Comparison of ENCODE assay signal across 27 cellular contexts in the genomic region with DNA sequence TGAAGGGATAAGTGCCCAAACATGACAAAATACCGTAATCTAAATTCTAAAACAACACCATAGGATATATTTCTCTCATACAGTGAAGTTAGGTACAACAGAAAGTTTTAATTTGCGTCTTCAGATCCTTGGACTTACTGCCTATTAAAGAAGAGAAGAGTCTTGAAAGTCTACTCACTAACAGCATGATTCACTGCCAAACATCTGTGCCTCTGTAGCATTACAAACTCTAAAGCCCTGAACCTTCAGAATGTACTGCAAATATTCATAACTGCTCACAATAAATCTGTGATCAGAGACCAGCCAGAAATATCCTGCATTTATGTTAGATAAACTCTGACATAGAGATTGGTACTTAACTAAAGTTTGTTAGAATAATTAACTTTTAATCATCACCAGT.
"Had no signal": no experiment of that assay in that cellular context is flagged by ENCODE, and none has a peak within 500 bp of the region (broad histone marks: within the 10 kb centered on the region; RNA-seq: fewer than 3 reads in every experiment).

No MANE protein-coding gene starts in this region.

- DNase-seq: activated CD4-positive, alpha-beta T cell treated with anti-CD3 and anti-CD28 coated beads, Interleukin-2, amount 50 U/mL, for 1 hour; activated CD4-positive, CD25-positive, alpha-beta regulatory T cell treated with anti-CD3 and anti-CD28 coated beads, Interleukin-2, amount 50 U/mL, for 72 hours; activated CD8-positive, alpha-beta T cell treated with anti-CD3 and anti-CD28 coated beads, Interleukin-2, amount 10 ng/mL, durations not matched to agents 7 days and 5 days; adrenal gland; brain microvascular endothelial cell; central memory CD4-positive, alpha-beta T cell; effector memory CD4-positive, alpha-beta T cell; foreskin melanocyte; islet precursor cell; left colon; posterior cingulate gyrus; spleen; stimulated activated CD4-positive, alpha-beta T cell treated with anti-CD3 and anti-CD28 coated beads, Interleukin-4, amount 100 ng/mL, for 24 hours; stimulated activated naive CD4-positive, alpha-beta T cell treated with Interleukin-2 at 50 U/mL for 16 hours; T-cell had no signal

- H3K4me3 ChIP-seq: adrenal gland, ascending aorta, neural progenitor cell, spleen, thoracic aorta had no signal

- H2AFZ ChIP-seq: neural progenitor cell had no signal

- H3K36me3 ChIP-seq: adrenal gland, ascending aorta, brain microvascular endothelial cell, neural progenitor cell, spleen, thoracic aorta had no signal

- H3K4me1 ChIP-seq: ascending aorta, spleen had no signal

- H3K9me3 Mint-ChIP-seq: activated naive CD4-positive, alpha-beta T cell treated with anti-CD3 and anti-CD28 coated beads, Interleukin-2, amount 50 U/mL, for 72 hours; activated T-helper 17 cell treated with anti-CD3 and anti-CD28 coated beads, Interleukin-2, amount 50 U/mL, for 72 hours; neural progenitor cell; T-cell; T-helper 2 cell treated with Interferon-gamma antibody and Interleukin-4, amounts not matched to agents 5 μg/mL and 100 μg/mL, for 36 hours; type B pancreatic cell had no signal

- H3K27me3 Mint-ChIP-seq: activated T-helper 17 cell treated with anti-CD3 and anti-CD28 coated beads, Interleukin-2, amount 50 U/mL, for 72 hours; memory B cell; T-cell; type B pancreatic cell had no signal

- H3K4me3 Mint-ChIP-seq: activated CD8-positive, alpha-beta T cell treated with anti-CD3 and anti-CD28 coated beads, Interleukin-2, amount 10 ng/mL, durations not matched to agents 7 days and 5 days; activated T-helper 17 cell treated with anti-CD3 and anti-CD28 coated beads, Interleukin-2, amount 50 U/mL, for 72 hours; memory B cell; neural progenitor cell; T-cell; T-helper 2 cell treated with Interferon-gamma antibody and Interleukin-4, amounts not matched to agents 5 μg/mL and 100 μg/mL, for 36 hours; type B pancreatic cell had no signal

- H3K4me2 ChIP-seq: neural progenitor cell had no signal

- H3K9ac ChIP-seq: neural progenitor cell had no signal

- H3K36me3 Mint-ChIP-seq: activated naive CD4-positive, alpha-beta T cell treated with anti-CD3 and anti-CD28 coated beads, Interleukin-2, amount 50 U/mL, for 72 hours; memory B cell; T-cell had no signal

- H3K4me1 Mint-ChIP-seq: activated T-helper 17 cell treated with anti-CD3 and anti-CD28 coated beads, Interleukin-2, amount 50 U/mL, for 72 hours; memory B cell; T-cell had no signal

- H3K9me3 ChIP-seq: adrenal gland, ascending aorta, spleen, thoracic aorta had no signal

- ATAC-seq: activated CD8-positive, alpha-beta T cell treated with anti-CD3 and anti-CD28 coated beads, Interleukin-2, amount 10 ng/mL, durations not matched to agents 7 days and 5 days; activated naive CD4-positive, alpha-beta T cell treated with anti-CD3 and anti-CD28 coated beads, Interleukin-2, amount 50 U/mL, for 72 hours; activated T-helper 17 cell treated with anti-CD3 and anti-CD28 coated beads, Interleukin-2, amount 50 U/mL, for 72 hours; esophagus mucosa; left colon; T-cell had no signal

- H3K27ac Mint-ChIP-seq: activated CD8-positive, alpha-beta T cell treated with anti-CD3 and anti-CD28 coated beads, Interleukin-2, amount 10 ng/mL, durations not matched to agents 7 days and 5 days; activated naive CD4-positive, alpha-beta T cell treated with anti-CD3 and anti-CD28 coated beads, Interleukin-2, amount 50 U/mL, for 72 hours; activated T-helper 17 cell treated with anti-CD3 and anti-CD28 coated beads, Interleukin-2, amount 50 U/mL, for 72 hours; memory B cell; neural progenitor cell; T-cell; T-helper 2 cell treated with Interferon-gamma antibody and Interleukin-4, amounts not matched to agents 5 μg/mL and 100 μg/mL, for 36 hours; type B pancreatic cell had no signal

- H3K27ac ChIP-seq: adrenal gland, ascending aorta, brain microvascular endothelial cell, neural progenitor cell, spleen, thoracic aorta, VCaP had no signal

- FAIRE-seq: colon, endothelial cell of umbilical vein had no signal

- H3K27me3 ChIP-seq: adrenal gland, ascending aorta, brain microvascular endothelial cell, neural progenitor cell, spleen had no signal
